ENCODE assay signal across 20 cellular contexts in genomic region chr3:184180165-184180564, GRCh38. TPM values are rescaled to one million over a fixed set of nuclear protein-coding genes. Genes with fewer than 3 reads are reported as not detected.
A peak's percentile ranks its signal among the peaks of the same experiment; 100 is the strongest.
DNase-seq lines count a peak whose midpoint lies in the region; ATAC-seq and TF ChIP-seq lines count a peak whose summit lies in the region.
"Had no signal": no experiment of that assay in that cellular context is flagged by ENCODE, and none has a peak within 500 bp of the region (broad histone marks: within the 10 kb centered on the region; RNA-seq: fewer than 3 reads in every experiment).

No MANE protein-coding gene starts in this region.

- no peak overlapping the region for H3K4me2 ChIP-seq in BLaER1

- 0 out of 2 replicates have a peak overlapping the region, but pooled peaks have one; percentile 27 for H3K9ac ChIP-seq in BLaER1

- no peak for TF ChIP-seq CTCF in brain microvascular endothelial cell (IDR thresholded peaks at IDR 0.05; ENCODE audit: low read depth, low read length, missing control alignments)

- DNase-seq in MG63 = peak; percentile 43
- DNase-seq in brain microvascular endothelial cell = peak; percentile 62
- peak; percentile 49 for DNase-seq in kidney tubule cell (ENCODE audit: low spot score)
- DNase-seq in activated CD4-positive, alpha-beta T cell treated with anti-CD3 and anti-CD28 coated beads for 48 hours = no peak
- no peak for DNase-seq in NCI-H1048 (lab: John Stamatoyannopoulos, UW)
- DNase-seq: activated CD4-positive, alpha-beta T cell treated with anti-CD3 and anti-CD28 coated beads, Interleukin-2, amount 50 U/mL, for 4 hours; activated naive CD8-positive, alpha-beta T cell treated with anti-CD3 and anti-CD28 coated beads for 36 hours; activated T-cell treated with anti-CD3 and anti-CD28 coated beads, Interleukin-2, amount 50 U/mL, for 4 hours; Calu3; GOT3; immature natural killer cell; mammary epithelial cell; NCI-H2029 treated with DMSO at 0.1 percent for 48 hours; NCI-H524 treated with DMSO at 0.1 percent for 48 hours; nephron progenitor cell; stimulated activated CD4-positive, alpha-beta T cell treated with anti-CD3 and anti-CD28 coated beads, Interleukin-15, amount 100 ng/mL, for 24 hours; stomach had no signal

- H3K4me1 ChIP-seq in BLaER1 = peaks cover 30% of the 10 kb centered on the region

- H3K27ac ChIP-seq in BLaER1 (no peak overlapping the region), brain microvascular endothelial cell (peak overlapping the region; percentile 6)

- no peak overlapping the region for H3K4me3 ChIP-seq in BLaER1
- H3K4me3 ChIP-seq in MG63 = no peak overlapping the region
- H3K4me3 ChIP-seq in brain microvascular endothelial cell (ENCODE audit: low read depth, low read length) = no peak overlapping the region
- H3K4me3 ChIP-seq: stomach had no signal

- H3K27me3 ChIP-seq in BLaER1 (no peaks in the 10 kb centered on the region), MG63 (no peaks in the 10 kb centered on the region), brain microvascular endothelial cell (replicated peaks) (no peaks in the 10 kb centered on the region)
- H3K27me3 ChIP-seq: stomach had no signal

- no peak for ATAC-seq in HG03135 (IDR thresholded peaks at IDR 0.05; ENCODE audit: unreplicated experiment)
- no peak for ATAC-seq in HG02973 (IDR thresholded peaks at IDR 0.05; ENCODE audit: unreplicated experiment)
- ATAC-seq: activated T-cell treated with anti-CD3 and anti-CD28 coated beads, Interleukin-2, amount 50 U/mL, for 4 hours had no signal

- no peaks in the 10 kb centered on the region for H3K9me3 ChIP-seq in BLaER1
- H3K9me3 ChIP-seq in MG63 = no peaks in the 10 kb centered on the region
- H3K9me3 ChIP-seq: stomach had no signal

- peaks cover 33% of the 10 kb centered on the region for H4K20me1 ChIP-seq in BLaER1

- peaks cover 82% of the 10 kb centered on the region for H3K36me3 ChIP-seq in BLaER1
- peaks cover 83% of the 10 kb centered on the region for H3K36me3 ChIP-seq in MG63
- peaks cover 76% of the 10 kb centered on the region for H3K36me3 ChIP-seq in brain microvascular endothelial cell (replicated peaks)

- in situ Hi-C loops in brain microvascular endothelial cell (cut with HindIII; ENCODE audit: low pct_ligation_motif_present, low sequenced_read_pairs) = no loop called here

RNA-seq across cellular contexts. Expression of gene AP2M1, which starts 5.5 kb away (rescaled TPM):
- 688 and 946 TPM in 2 replicates for total RNA-seq in MG63 (2014; rRNA removed; shearing (Covaris generic); ENCODE audit: low replicate concordance)

RNA-seq across cellular contexts. Expression of gene ABCF3, which starts 5.8 kb away (rescaled TPM):
- total RNA-seq in MG63 (2014; rRNA removed; shearing (Covaris generic); ENCODE audit: low replicate concordance) = 65.3 and 79.4 TPM in 2 replicates

RNA-seq across cellular contexts. Expression of gene DVL3, which starts 25.0 kb away (rescaled TPM):
- 20.8 and 42.6 TPM in 2 replicates for total RNA-seq in MG63 (2014; rRNA removed; shearing (Covaris generic); ENCODE audit: low replicate concordance)

RNA-seq across cellular contexts. Expression of gene EIF2B5, which starts 45.0 kb away (rescaled TPM):
- total RNA-seq in MG63 (2014; rRNA removed; shearing (Covaris generic); ENCODE audit: low replicate concordance) = 41.7 and 50.5 TPM in 2 replicates

RNA-seq across cellular contexts. Expression of gene VWA5B2, which starts 49.2 kb away (rescaled TPM):
- not detected in 2 replicates for total RNA-seq in MG63 (2014; rRNA removed; shearing (Covaris generic); ENCODE audit: low replicate concordance)
- total RNA-seq: activated naive CD8-positive, alpha-beta T cell treated with anti-CD3 and anti-CD28 coated beads for 36 hours had no signal

Comparison
In these comparisons a context has a peak if more than half of its experiments do, and no peak if none do; other contexts are left out.
1. DNase-seq: peak in MG63 (single experiment), brain microvascular endothelial cell (single experiment) and kidney tubule cell (single experiment); none in activated CD4-positive, alpha-beta T cell treated with anti-CD3 and anti-CD28 coated beads for 48 hours (single experiment) and NCI-H1048 (single experiment).